Comparison of ENCODE assay signal across 13 cellular contexts in genomic region chr1:24411963-24412362, GRCh38. TPM values are rescaled to one million over a fixed set of nuclear protein-coding genes. Genes with fewer than 3 reads are reported as not detected.
DNase-seq lines count a peak whose midpoint lies in the region; ATAC-seq, FAIRE-seq and TF ChIP-seq lines count a peak whose summit lies in the region.
"Had no signal": no experiment of that assay in that cellular context is flagged by ENCODE, and none has a peak within 500 bp of the region (broad histone marks: within the 10 kb centered on the region; RNA-seq: fewer than 3 reads in every experiment).

No MANE protein-coding gene starts in this region.

- peaks cover 27% of the 10 kb centered on the region for H3K4me1 ChIP-seq in endothelial cell of umbilical vein (ENCODE audit: control insufficient read depth, extremely low read depth, insufficient read depth, low read length)

- H3K9me1 ChIP-seq in endothelial cell of umbilical vein (replicated peaks; ENCODE audit: control insufficient read depth, extremely low read depth, insufficient read depth, low read length): no peaks in the 10 kb centered on the region

- H3K36me3 ChIP-seq in endothelial cell of umbilical vein (ENCODE audit: control insufficient read depth in 2 of 2, extremely low read depth in 1 of 2, insufficient read depth in 2 of 2, low read length in 2 of 2): no peaks in the 10 kb centered on the region
- H3K36me3 ChIP-seq: BLaER1 treated with 17β-estradiol and CSF1 and Interleukin-3, amounts not matched to agents 10 nM and 100 nM had no signal

- CTCF ChIA-PET in RWPE1 (lab: Yijun Ruan, JAX) (interaction anchor here (0.6 to 0.7 kb wide), 2 partner anchors 81 to 262 kb away, joined by 3 to 4 read pairs; no protein-coding TSS in a partner anchor), endothelial cell of umbilical vein (lab: Charles Lee) (interaction anchor here (1.8 to 10.3 kb wide), 3 partner anchors 18 to 213 kb away, joined by 8 to 134 read pairs (median 10); no protein-coding TSS in a partner anchor)

- intact Hi-C loops in endothelial cell of umbilical vein (cut with micrococcal nuclease): loop anchor here (2.0 kb wide), 1 partner anchor 231 kb away; the partner anchor contains the start of gene SRRM1

- FAIRE-seq in endothelial cell of umbilical vein (lab: Jason Lieb, UNC) (no peak), D721Med (lab: Jason Lieb, UNC) (no peak)

- ATAC-seq in HG02885 (IDR thresholded peaks at IDR 0.05; ENCODE audit: poor library complexity, unreplicated experiment) (no peak), GM21515 (IDR thresholded peaks at IDR 0.05; ENCODE audit: unreplicated experiment) (no peak), GM21528 (IDR thresholded peaks at IDR 0.05; ENCODE audit: low FRiP score, unreplicated experiment) (no peak)

- peak overlapping the region; percentile 23 for H3K4me2 ChIP-seq in endothelial cell of umbilical vein (ENCODE audit: insufficient read depth, low read length)
- H3K4me2 ChIP-seq: BLaER1 treated with 17β-estradiol and CSF1 and Interleukin-3, amounts not matched to agents 10 nM and 100 nM had no signal

- no peaks in the 10 kb centered on the region for H3K79me2 ChIP-seq in endothelial cell of umbilical vein (ENCODE audit: control insufficient read depth, insufficient read depth, low read length)

- no peak overlapping the region for H3K9ac ChIP-seq in endothelial cell of umbilical vein (replicated peaks; ENCODE audit: extremely low read depth, insufficient read depth, low read length)
- H3K9ac ChIP-seq: BLaER1 treated with 17β-estradiol and CSF1 and Interleukin-3, amounts not matched to agents 10 nM and 100 nM had no signal

- TF ChIP-seq POLR2A in endothelial cell of umbilical vein (IDR thresholded peaks at IDR 0.05; ENCODE audit: low read depth, low read length): no peak

- DNase-seq in A172 (ENCODE audit: low spot score) (peak; percentile 17), Caki2 (ENCODE audit: low read depth) (peak; percentile 60), RWPE1 (ENCODE audit: low spot score) (no peak), endothelial cell of umbilical vein (ENCODE audit: low read depth, low spot score) (no peak), D721Med (ENCODE audit: insufficient read length, low spot score) (no peak)
- DNase-seq: activated CD4-positive, alpha-beta T cell treated with anti-CD3 and anti-CD28 coated beads, Interleukin-2, amount 50 U/mL, for 4 hours; activated naive CD8-positive, alpha-beta T cell treated with anti-CD3 and anti-CD28 coated beads, Interleukin-2, amount 10 ng/mL, durations not matched to agents 7 days and 5 days; midbrain; NCI-H69 had no signal

- no peaks in the 10 kb centered on the region for H3K27me3 ChIP-seq in endothelial cell of umbilical vein (ENCODE audit: control insufficient read depth in 2 of 2, insufficient read depth in 2 of 2, low read length in 2 of 2)

- no TSS peak for BruUV-seq in endothelial cell of umbilical vein (replicated peaks; lab: Mats Ljungman, UMichigan)

- no peaks in the 10 kb centered on the region for H4K20me1 ChIP-seq in endothelial cell of umbilical vein (replicated peaks; ENCODE audit: control insufficient read depth, extremely low read depth, insufficient read depth, low read length)
- H4K20me1 ChIP-seq: BLaER1 treated with 17β-estradiol and CSF1 and Interleukin-3, amounts not matched to agents 10 nM and 100 nM had no signal

- POLR2A ChIA-PET in RWPE1 (lab: Yijun Ruan, JAX; ENCODE audit: low non-redundant PET) (no interaction called here), endothelial cell of umbilical vein (lab: Charles Lee) (interaction anchor here (0.6 kb wide), 1 partner anchor 213 kb away, joined by 3 read pairs; no protein-coding TSS in a partner anchor)

- in situ Hi-C loops in Caki2 (cut with HindIII; ENCODE audit: low pct_unique_long_range_greater_than_20kb, low sequenced_read_pairs): loop anchor here (25.0 kb wide), 1 partner anchor 225 kb away; the partner anchor contains the start of gene SRRM1

- dilution Hi-C loops in endothelial cell of umbilical vein (cut with MboI; ENCODE audit: extremely low pct_ligation_motif_present, low sequenced_read_pairs): no loop called here

- no peak overlapping the region for H2AFZ ChIP-seq in endothelial cell of umbilical vein (ENCODE audit: low read depth, low read length)

- H3K4me3 ChIP-seq in endothelial cell of umbilical vein (replicated peaks in 1 of 3; ENCODE audit: insufficient read depth in 1 of 3, low read depth in 1 of 3, low read length in 3 of 3): no peak overlapping the region
- H3K4me3 ChIP-seq: BLaER1 treated with 17β-estradiol and CSF1 and Interleukin-3, amounts not matched to agents 10 nM and 100 nM had no signal

- TF ChIP-seq CTCF in RWPE1 (conservative IDR thresholded peaks at IDR 0.05; ENCODE audit: low read depth) (no peak), endothelial cell of umbilical vein (IDR thresholded peaks at IDR 0.05; ENCODE audit: extremely low read depth in 1 of 2, insufficient read depth in 1 of 2, low read depth in 1 of 2, low read length in 2 of 2) (no peak), D721Med (IDR thresholded peaks at IDR 0.05; ENCODE audit: insufficient read depth, missing control alignments) (no peak)

- H3K27ac ChIP-seq in RWPE1 (peak overlapping the region; percentile 70), endothelial cell of umbilical vein (ENCODE audit: insufficient read depth, low read depth, low read length) (peak overlapping the region; percentile 3)
- H3K27ac ChIP-seq: BLaER1 treated with 17β-estradiol and CSF1 and Interleukin-3, amounts not matched to agents 10 nM and 100 nM had no signal

- H3K9me3 ChIP-seq in endothelial cell of umbilical vein (replicated peaks; ENCODE audit: control insufficient read depth, insufficient read depth, low read length): no peaks in the 10 kb centered on the region

TF ChIP-seq in endothelial cell of umbilical vein, 7 proteins besides CTCF, POLR2A, EP300 and RAD21:
- TF ChIP-seq FOS (IDR thresholded peaks at IDR 0.05; ENCODE audit: borderline replicate concordance, insufficient read depth, low read length) (peak; percentile 30), MYC (IDR thresholded peaks at IDR 0.05; ENCODE audit: low read depth, low read length) (no peak)

RNA-seq across cellular contexts. Expression of gene STPG1, which starts 1.6 kb away (rescaled TPM):
- 1.8 and 2.3 TPM in 2 replicates for total RNA-seq in A172 (2014; rRNA removed; shearing (Covaris generic))
- 7.7 and 9.3 TPM in 2 replicates for total RNA-seq in Caki2 (2014; rRNA removed; shearing (Covaris generic); ENCODE audit: low replicate concordance)
- total RNA-seq in endothelial cell of umbilical vein: 5.9 and 10.2 TPM in 2 replicates
- polyA plus RNA-seq in endothelial cell of umbilical vein: 5.6 and 6.3 TPM in 2 replicates
- 6.7 and 7.1 TPM in 2 replicates for polyA plus RNA-seq in endothelial cell of umbilical vein (2011; cell fraction: cytosol; rRNA removed)
- 5.6 and 7.1 TPM in 2 replicates for polyA plus RNA-seq in endothelial cell of umbilical vein (2011; cell fraction: nucleus; rRNA removed)
- polyA plus RNA-seq in endothelial cell of umbilical vein (2012): 5.3 and 5.4 TPM in 2 replicates
- polyA minus RNA-seq in endothelial cell of umbilical vein: 2.6 and 3.9 TPM in 2 replicates
- 2.3 TPM for polyA minus RNA-seq in endothelial cell of umbilical vein (2011; cell fraction: cytosol; rRNA and poly(A)+ RNA removed)
- polyA minus RNA-seq in endothelial cell of umbilical vein (2011; cell fraction: nucleus; rRNA and poly(A)+ RNA removed): 3.9 and 5.6 TPM in 2 replicates

RNA-seq across cellular contexts. Expression of gene NIPAL3, which starts 3.6 kb away (rescaled TPM):
- total RNA-seq in A172 (2014; rRNA removed; shearing (Covaris generic)): 8.2 and 10.7 TPM in 2 replicates
- total RNA-seq in Caki2 (2014; rRNA removed; shearing (Covaris generic); ENCODE audit: low replicate concordance): 10.4 and 11.8 TPM in 2 replicates
- 14.8 and 16.0 TPM in 2 replicates for total RNA-seq in endothelial cell of umbilical vein
- 15.1 and 15.5 TPM in 2 replicates for polyA plus RNA-seq in endothelial cell of umbilical vein
- 11.1 and 12.2 TPM in 2 replicates for polyA plus RNA-seq in endothelial cell of umbilical vein (2011; cell fraction: cytosol; rRNA removed)
- polyA plus RNA-seq in endothelial cell of umbilical vein (2011; cell fraction: nucleus; rRNA removed): 10.2 and 11.1 TPM in 2 replicates
- 15.9 and 18.7 TPM in 2 replicates for polyA plus RNA-seq in endothelial cell of umbilical vein (2012)
- 31.4 and 37.3 TPM in 2 replicates for polyA minus RNA-seq in endothelial cell of umbilical vein
- 11.9 TPM for polyA minus RNA-seq in endothelial cell of umbilical vein (2011; cell fraction: cytosol; rRNA and poly(A)+ RNA removed)
- polyA minus RNA-seq in endothelial cell of umbilical vein (2011; cell fraction: nucleus; rRNA and poly(A)+ RNA removed): 8.0 and 10.2 TPM in 2 replicates

Comparison
In these comparisons a context has a peak if more than half of its experiments do, and no peak if none do; other contexts are left out.
1. DNase-seq: peak in A172 (single experiment) and Caki2 (single experiment); none in RWPE1 (single experiment), endothelial cell of umbilical vein (single experiment) and D721Med (single experiment).